In the genomic region with DNA sequence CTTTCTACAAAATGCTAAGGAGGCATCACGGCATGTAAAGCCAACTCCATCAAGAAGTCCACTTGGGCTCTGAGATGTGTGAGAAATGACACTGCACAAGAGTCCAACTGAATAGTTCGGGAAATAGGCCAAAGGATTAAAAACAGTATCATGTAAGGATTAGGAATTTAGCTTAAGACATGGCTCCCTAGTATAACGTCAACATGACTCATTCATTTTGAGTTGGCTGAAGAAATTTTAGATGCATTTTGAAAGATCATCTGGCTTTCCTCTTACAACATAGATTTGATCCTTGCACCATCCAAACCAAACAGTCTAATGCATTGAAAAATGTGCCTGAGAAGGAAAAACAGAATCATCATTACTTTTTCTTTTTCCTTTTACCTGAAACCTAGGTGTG, we compare ENCODE assay signal across 11 cellular contexts.
DNase-seq lines count a peak whose midpoint lies in the region; ATAC-seq and TF ChIP-seq lines count a peak whose summit lies in the region.
"Had no signal": no experiment of that assay in that cellular context is flagged by ENCODE, and none has a peak within 500 bp of the region (broad histone marks: within the 10 kb centered on the region; RNA-seq: fewer than 3 reads in every experiment).

No MANE protein-coding gene starts in this region.

- H3K36me3 ChIP-seq in suprapubic skin, result no peaks in the 10 kb centered on the region
- no peaks in the 10 kb centered on the region for H3K36me3 ChIP-seq in Karpas-422 (ENCODE audit: insufficient read depth, low read length)
- no peaks in the 10 kb centered on the region for H3K36me3 ChIP-seq in right atrium auricular region

- no peaks in the 10 kb centered on the region for H4K20me1 ChIP-seq in Karpas-422 (ENCODE audit: insufficient read depth, low read depth, low read length)

- H3K27me3 ChIP-seq in suprapubic skin, result no peaks in the 10 kb centered on the region
- no peaks in the 10 kb centered on the region for H3K27me3 ChIP-seq in Karpas-422 (ENCODE audit: low read length)
- H3K27me3 ChIP-seq in right atrium auricular region, result no peaks in the 10 kb centered on the region

- in situ Hi-C loops in GM13977 (cut with MboI; ENCODE audit: low pct_unique_long_range_greater_than_20kb, low sequenced_read_pairs, unreplicated experiment), result no loop called here

- H3K27ac ChIP-seq in suprapubic skin (peak overlapping the region; percentile 75), Karpas-422 (ENCODE audit: low read length) (no peak overlapping the region), right atrium auricular region (no peak overlapping the region)

- H3K9me3 ChIP-seq in suprapubic skin, result no peaks in the 10 kb centered on the region
- H3K9me3 ChIP-seq in Karpas-422 (ENCODE audit: low read length), result no peaks in the 10 kb centered on the region
- H3K9me3 ChIP-seq in right atrium auricular region, result no peaks in the 10 kb centered on the region

- no peaks in the 10 kb centered on the region for H3K9me2 ChIP-seq in Karpas-422 (replicated peaks; ENCODE audit: insufficient read depth, low read length)

- ATAC-seq in left lobe of liver, result no peak
- ATAC-seq: activated naive CD4-positive, alpha-beta T cell treated with anti-CD3 and anti-CD28 coated beads, Interleukin-2, amount 50 U/mL, for 72 hours had no signal

- H2AFZ ChIP-seq in Karpas-422 (ENCODE audit: low read length), result no peak overlapping the region

- TF ChIP-seq EP300 in suprapubic skin (IDR thresholded peaks at IDR 0.05), result no peak

- no peak for TF ChIP-seq POLR2A in suprapubic skin (IDR thresholded peaks at IDR 0.05)

- H3K9ac ChIP-seq in Karpas-422 (ENCODE audit: low read length), result no peak overlapping the region

- WGBS in suprapubic skin, result 64% methylated on average over 3 of the region's 3 CpGs

- no peaks in the 10 kb centered on the region for H3K79me2 ChIP-seq in Karpas-422 (ENCODE audit: low read length)

- no peak overlapping the region for H3K4me2 ChIP-seq in Karpas-422 (ENCODE audit: low read depth, low read length, poor library complexity, severe bottlenecking)

- peak; percentile 97 for DNase-seq in HCEC 1CT
- DNase-seq in SKM-1 (lab: John Stamatoyannopoulos, UW; ENCODE audit: unreplicated experiment), result peak; percentile 21
- peak; percentile 98 for DNase-seq in fibroblast of villous mesenchyme (ENCODE audit: low read depth)
- no peak for DNase-seq in suprapubic skin (ENCODE audit: low spot score in 2 of 2)
- no peak for DNase-seq in Karpas-422
- no peak for DNase-seq in GM13977 (ENCODE audit: low spot score)
- DNase-seq in left lobe of liver (ENCODE audit: low spot score), result no peak
- no peak for DNase-seq in right atrium auricular region (ENCODE audit: low spot score)
- DNase-seq: activated CD8-positive, alpha-beta memory T cell treated with anti-CD3 and anti-CD28 coated beads for 24 hours; NCI-H1417 treated with DMSO at 0.1 percent for 48 hours had no signal

- H3K4me1 ChIP-seq in suprapubic skin (no peaks in the 10 kb centered on the region), Karpas-422 (ENCODE audit: low read length) (no peaks in the 10 kb centered on the region), right atrium auricular region (no peaks in the 10 kb centered on the region)

- TF ChIP-seq CTCF in fibroblast of villous mesenchyme (IDR thresholded peaks at IDR 0.05; ENCODE audit: insufficient read depth, low read depth, low read length) (no peak), suprapubic skin (IDR thresholded peaks at IDR 0.05) (no peak), GM13977 (IDR thresholded peaks at IDR 0.05; ENCODE audit: extremely low read depth, insufficient read depth, missing control alignments) (no peak), right atrium auricular region (IDR thresholded peaks at IDR 0.05) (no peak)

- no peak overlapping the region for H3K4me3 ChIP-seq in fibroblast of villous mesenchyme (ENCODE audit: low read depth, low read length)
- no peak overlapping the region for H3K4me3 ChIP-seq in suprapubic skin
- no peak overlapping the region for H3K4me3 ChIP-seq in Karpas-422 (ENCODE audit: low read length)
- no peak overlapping the region for H3K4me3 ChIP-seq in right atrium auricular region

Comparison
In these comparisons a context has a peak if more than half of its experiments do, and no peak if none do; other contexts are left out.
1. DNase-seq: peak in HCEC 1CT (single experiment), SKM-1 (single experiment) and fibroblast of villous mesenchyme (single experiment); none in suprapubic skin (0 of 2), Karpas-422 (single experiment), GM13977 (single experiment), left lobe of liver (single experiment) and right atrium auricular region (single experiment).